Comparison of ENCODE assay signal across 25 cellular contexts in the genomic region with DNA sequence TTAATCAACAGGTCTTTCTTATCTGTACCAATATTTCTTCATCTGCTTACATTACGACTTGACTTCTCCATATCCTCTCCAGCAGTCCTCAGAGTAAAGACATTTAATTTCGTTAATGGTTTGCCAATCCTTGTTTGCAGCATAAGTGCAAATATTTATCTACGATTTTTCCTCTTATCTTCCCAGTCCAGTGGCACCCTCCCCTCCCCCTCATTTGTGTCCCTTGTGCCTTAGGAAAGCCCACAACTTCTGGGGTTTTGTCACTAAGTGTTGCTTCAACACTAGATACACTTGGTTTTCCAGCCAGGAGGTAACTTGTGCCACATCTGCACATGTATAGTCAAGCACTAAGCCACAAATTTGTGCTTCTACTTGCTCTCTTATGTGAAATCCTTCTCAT.
"Had no signal": no experiment of that assay in that cellular context is flagged by ENCODE, and none has a peak within 500 bp of the region (broad histone marks: within the 10 kb centered on the region; RNA-seq: fewer than 3 reads in every experiment).

No MANE protein-coding gene starts in this region.

- H3K4me1 ChIP-seq: breast epithelium, SJSA1 had no signal

- H3K27ac ChIP-seq: breast epithelium, SJSA1 had no signal

- H3K4me3 ChIP-seq: breast epithelium, MG63, SJSA1 had no signal

- H3K27me3 ChIP-seq: breast epithelium, SJSA1 had no signal

- H3K9me3 ChIP-seq: breast epithelium, MG63 had no signal

- DNase-seq: activated B cell treated with CpG ODN at 0.5 μM for 24 hours; activated CD4-positive, alpha-beta T cell treated with anti-CD3 and anti-CD28 coated beads for 1 hour; activated CD4-positive, alpha-beta T cell treated with anti-CD3 and anti-CD28 coated beads, Interleukin-2, amount 10 ng/mL, durations not matched to agents 24 days and 14 days; activated CD4-positive, alpha-beta T cell treated with anti-CD3 and anti-CD28 coated beads, Interleukin-2, amount 50 U/mL, for 48 hours; activated CD8-positive, alpha-beta memory T cell treated with anti-CD3 and anti-CD28 coated beads, Interleukin-2, amount 10 ng/mL, durations not matched to agents 7 days and 5 days; activated effector memory CD4-positive, alpha-beta T cell treated with Interleukin-2 at 50 U/mL for 16 hours; activated naive CD4-positive, alpha-beta T cell; activated T-cell treated with anti-CD3 and anti-CD28 coated beads, Interleukin-2, amount 50 U/mL, for 24 hours; aorta; MG63; MV-4-11; NCI-H1092 treated with DMSO at 0.1 percent for 48 hours; NCI-H1436; NCI-H1694 treated with DMSO at 0.1 percent for 48 hours; NCI-H2029 treated with DMSO at 0.1 percent for 48 hours; NCI-H345; NCI-H510A treated with DMSO at 0.1 percent for 48 hours; NCI-H69; NK-92 treated with Interleukin-12 subunit alpha and Interleukin-12 subunit beta, amount 100 ng/mL, for 24 hours; PC-3; SHP77; SW 1271 had no signal

- ATAC-seq: activated CD8-positive, alpha-beta memory T cell treated with anti-CD3 and anti-CD28 coated beads, Interleukin-2, amount 10 ng/mL, durations not matched to agents 7 days and 5 days; PC-3; SK-N-SH treated with all-trans-retinoic acid at 6 μM for 48 hours had no signal

- H3K36me3 ChIP-seq: breast epithelium, MG63, SJSA1 had no signal
